Comparison of ENCODE assay signal across 6 cellular contexts in the genomic region with DNA sequence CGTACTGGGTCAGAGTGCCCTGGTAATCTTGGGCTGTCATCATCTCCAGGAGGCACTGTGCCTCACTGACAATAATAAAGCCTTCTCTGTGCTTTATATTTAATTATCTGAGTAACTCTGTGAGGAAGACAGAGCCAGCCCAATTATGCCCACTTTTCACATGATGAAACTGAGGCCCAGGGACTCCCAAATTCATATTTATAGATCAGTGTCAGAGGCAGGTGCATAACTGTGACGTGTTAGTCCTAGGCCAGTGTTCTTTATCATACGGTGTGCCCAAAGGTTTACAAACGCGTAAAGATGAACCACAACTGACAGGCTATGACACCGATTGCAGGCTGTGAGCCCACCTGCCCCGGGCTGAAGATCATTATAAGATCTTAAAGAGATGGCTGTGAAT.
"Had no signal": no experiment of that assay in that cellular context is flagged by ENCODE, and none has a peak within 500 bp of the region (broad histone marks: within the 10 kb centered on the region; RNA-seq: fewer than 3 reads in every experiment).

No MANE protein-coding gene starts in this region.

- H3K4me2 ChIP-seq: KMS-11 had no signal

- H3K9ac ChIP-seq: KMS-11 had no signal

- DNase-seq: IMR-90, KBM-7, KG1 had no signal

- H3K27ac ChIP-seq: HL-60, KMS-11 had no signal

- FAIRE-seq: HTR-8/SVneo had no signal
